In genomic region chr4:7871356-7871755, GRCh38 we compare ENCODE assay signal across 14 cellular contexts.
DNase-seq lines count a peak whose midpoint lies in the region; ATAC-seq, FAIRE-seq and TF ChIP-seq lines count a peak whose summit lies in the region.
"Had no signal": no experiment of that assay in that cellular context is flagged by ENCODE, and none has a peak within 500 bp of the region (broad histone marks: within the 10 kb centered on the region; RNA-seq: fewer than 3 reads in every experiment).

No MANE protein-coding gene starts in this region.

- FAIRE-seq in GM19239 (lab: Jason Lieb, UNC): no peak
- FAIRE-seq: H1 had no signal

- peaks cover 38% of the 10 kb centered on the region for H3K4me1 Mint-ChIP-seq in activated CD8-positive, alpha-beta memory T cell treated with anti-CD3 and anti-CD28 coated beads, Interleukin-2, amount 10 ng/mL, durations not matched to agents 7 days and 5 days
- peaks cover 5% of the 10 kb centered on the region for H3K4me1 Mint-ChIP-seq in endothelial cell (ENCODE audit: unreplicated experiment)
- peaks cover 76% of the 10 kb centered on the region for H3K4me1 Mint-ChIP-seq in osteocyte (ENCODE audit: unreplicated experiment)
- H3K4me1 Mint-ChIP-seq in activated T-cell treated with anti-CD3 and anti-CD28 coated beads, Interleukin-2, amount 50 U/mL, for 24 hours (ENCODE audit: low read depth): peaks cover 38% of the 10 kb centered on the region

- H3K27me3 Mint-ChIP-seq in activated CD8-positive, alpha-beta memory T cell treated with anti-CD3 and anti-CD28 coated beads, Interleukin-2, amount 10 ng/mL, durations not matched to agents 7 days and 5 days: peaks cover 2% of the 10 kb centered on the region
- H3K27me3 Mint-ChIP-seq in endothelial cell (ENCODE audit: unreplicated experiment): peaks cover 1% of the 10 kb centered on the region
- no peaks in the 10 kb centered on the region for H3K27me3 Mint-ChIP-seq in osteocyte (ENCODE audit: unreplicated experiment)
- H3K27me3 Mint-ChIP-seq in activated T-cell treated with anti-CD3 and anti-CD28 coated beads, Interleukin-2, amount 50 U/mL, for 24 hours: no peaks in the 10 kb centered on the region
- H3K27me3 Mint-ChIP-seq: type B pancreatic cell had no signal

- DNase-seq in activated CD8-positive, alpha-beta memory T cell treated with anti-CD3 and anti-CD28 coated beads for 24 hours: peak; percentile 9
- DNase-seq in activated CD8-positive, alpha-beta memory T cell treated with anti-CD3 and anti-CD28 coated beads, Interleukin-2, amount 10 ng/mL, durations not matched to agents 7 days and 5 days: no peak
- no peak for DNase-seq in endothelial cell (ENCODE audit: low spot score)
- no peak for DNase-seq in osteocyte (ENCODE audit: extremely low spot score, unreplicated experiment)
- DNase-seq in UCSD-AML1 (lab: John Stamatoyannopoulos, UW; ENCODE audit: unreplicated experiment): no peak
- no peak for DNase-seq in GM19239 (ENCODE audit: insufficient read length, low spot score)
- DNase-seq in activated T-cell treated with anti-CD3 and anti-CD28 coated beads, Interleukin-2, amount 50 U/mL, for 24 hours: no peak
- DNase-seq: ACHN; activated gamma-delta T cell treated with Interleukin-2 at 50 U/mL for 16 hours; NCI-H1105; stimulated activated CD4-positive, alpha-beta T cell treated with anti-CD3 and anti-CD28 coated beads, Interleukin-1b, Interleukin-23, amount 100 ng/mL, for 48 hours had no signal

- no peak overlapping the region for H3K27ac Mint-ChIP-seq in activated CD8-positive, alpha-beta memory T cell treated with anti-CD3 and anti-CD28 coated beads, Interleukin-2, amount 10 ng/mL, durations not matched to agents 7 days and 5 days
- H3K27ac Mint-ChIP-seq in endothelial cell (ENCODE audit: unreplicated experiment): no peak overlapping the region
- H3K27ac Mint-ChIP-seq in osteocyte (ENCODE audit: unreplicated experiment): peak overlapping the region; percentile 85
- no peak overlapping the region for H3K27ac Mint-ChIP-seq in activated T-cell treated with anti-CD3 and anti-CD28 coated beads, Interleukin-2, amount 50 U/mL, for 24 hours
- H3K27ac Mint-ChIP-seq: type B pancreatic cell had no signal

- ATAC-seq in activated CD8-positive, alpha-beta memory T cell treated with anti-CD3 and anti-CD28 coated beads, Interleukin-2, amount 10 ng/mL, durations not matched to agents 7 days and 5 days: no peak
- no peak for ATAC-seq in GM21576 (IDR thresholded peaks at IDR 0.05; ENCODE audit: unreplicated experiment)

- H3K36me3 Mint-ChIP-seq in activated CD8-positive, alpha-beta memory T cell treated with anti-CD3 and anti-CD28 coated beads, Interleukin-2, amount 10 ng/mL, durations not matched to agents 7 days and 5 days: peaks cover 4% of the 10 kb centered on the region
- peaks cover 36% of the 10 kb centered on the region for H3K36me3 Mint-ChIP-seq in endothelial cell (ENCODE audit: low read depth, unreplicated experiment)
- H3K36me3 Mint-ChIP-seq in osteocyte (ENCODE audit: unreplicated experiment): peaks cover 31% of the 10 kb centered on the region
- H3K36me3 Mint-ChIP-seq in activated T-cell treated with anti-CD3 and anti-CD28 coated beads, Interleukin-2, amount 50 U/mL, for 24 hours (ENCODE audit: low read depth): peaks cover 37% of the 10 kb centered on the region

- no peaks in the 10 kb centered on the region for H3K9me3 Mint-ChIP-seq in activated CD8-positive, alpha-beta memory T cell treated with anti-CD3 and anti-CD28 coated beads, Interleukin-2, amount 10 ng/mL, durations not matched to agents 7 days and 5 days (ENCODE audit: low read depth)
- H3K9me3 Mint-ChIP-seq in endothelial cell (ENCODE audit: unreplicated experiment): no peaks in the 10 kb centered on the region
- no peaks in the 10 kb centered on the region for H3K9me3 Mint-ChIP-seq in osteocyte (ENCODE audit: unreplicated experiment)
- H3K9me3 Mint-ChIP-seq in activated T-cell treated with anti-CD3 and anti-CD28 coated beads, Interleukin-2, amount 50 U/mL, for 24 hours: no peaks in the 10 kb centered on the region
- H3K9me3 Mint-ChIP-seq: type B pancreatic cell had no signal

- CTCF ChIA-PET in activated CD8-positive, alpha-beta memory T cell treated with anti-CD3 and anti-CD28 coated beads, Interleukin-2, amount 10 ng/mL, durations not matched to agents 7 days and 5 days (lab: Charles Lee): interaction anchor here (1.6 kb wide), 1 partner anchor 67 kb away, joined by 5 read pairs; no protein-coding TSS in a partner anchor

- TF ChIP-seq CTCF in endothelial cell (IDR thresholded peaks at IDR 0.05; ENCODE audit: unreplicated experiment): no peak
- TF ChIP-seq CTCF in osteocyte (IDR thresholded peaks at IDR 0.05): no peak

- no peak overlapping the region for H3K4me3 Mint-ChIP-seq in activated CD8-positive, alpha-beta memory T cell treated with anti-CD3 and anti-CD28 coated beads, Interleukin-2, amount 10 ng/mL, durations not matched to agents 7 days and 5 days
- H3K4me3 Mint-ChIP-seq in endothelial cell (ENCODE audit: unreplicated experiment) (peak overlapping the region; percentile 84), osteocyte (ENCODE audit: unreplicated experiment) (peak overlapping the region; percentile 45)
- no peak overlapping the region for H3K4me3 Mint-ChIP-seq in activated T-cell treated with anti-CD3 and anti-CD28 coated beads, Interleukin-2, amount 50 U/mL, for 24 hours
- H3K4me3 Mint-ChIP-seq: type B pancreatic cell had no signal

Comparison
In these comparisons a context has a peak if more than half of its experiments do, and no peak if none do; other contexts are left out.
1. H3K4me3 Mint-ChIP-seq: peak in endothelial cell (single experiment) and osteocyte (single experiment); none in activated CD8-positive, alpha-beta memory T cell treated with anti-CD3 and anti-CD28 coated beads, Interleukin-2, amount 10 ng/mL, durations not matched to agents 7 days and 5 days (single experiment) and activated T-cell treated with anti-CD3 and anti-CD28 coated beads, Interleukin-2, amount 50 U/mL, for 24 hours (single experiment).